In genomic region chr4:2867758-2868491, GRCh38 we compare ENCODE assay signal across 8 cellular contexts. TPM values are rescaled to one million over a fixed set of nuclear protein-coding genes. Genes with fewer than 3 reads are reported as not detected.
DNase-seq lines count a peak whose midpoint lies in the region; ATAC-seq and TF ChIP-seq lines count a peak whose summit lies in the region.

No MANE protein-coding gene starts in this region.

- H3K27me3 ChIP-seq in BLaER1 (no peaks in the 10 kb centered on the region), Peyer's patch (no peaks in the 10 kb centered on the region)

- peaks cover 95% of the 10 kb centered on the region for H3K4me1 ChIP-seq in BLaER1
- peaks cover 0 to 87% (median 9%) of the 10 kb centered on the region in 4 donors for H3K4me1 ChIP-seq in Peyer's patch

- H3K4me3 Mint-ChIP-seq in nephron progenitor cell, result peak overlapping the region; percentile 53

- H4K20me1 ChIP-seq in BLaER1, result peaks cover 84% of the 10 kb centered on the region

- no peak for TF ChIP-seq POLR2A in Peyer's patch (IDR thresholded peaks at IDR 0.05)

- H3K36me3 ChIP-seq in BLaER1, result no peaks in the 10 kb centered on the region
- H3K36me3 ChIP-seq in Peyer's patch, result no peaks in the 10 kb centered on the region

- peaks cover 68% of the 10 kb centered on the region for H3K4me1 Mint-ChIP-seq in nephron progenitor cell

- no peaks in the 10 kb centered on the region for H3K27me3 Mint-ChIP-seq in nephron progenitor cell (ENCODE audit: low read depth, poor library complexity)

- TF ChIP-seq CTCF in Peyer's patch (IDR thresholded peaks at IDR 0.05), result no peak
- TF ChIP-seq CTCF in fibroblast of the aortic adventitia (IDR thresholded peaks at IDR 0.05; ENCODE audit: insufficient read depth, low read length), result no peak
- TF ChIP-seq CTCF in nephron progenitor cell (IDR thresholded peaks at IDR 0.05), result no peak

- H3K27ac ChIP-seq in BLaER1, result peak overlapping the region; percentile 68
- peak overlapping the region; percentile 7 to 71 (median 58) for H3K27ac ChIP-seq in Peyer's patch

- H3K4me3 ChIP-seq in BLaER1 (peak overlapping the region; percentile 55), Peyer's patch (peak overlapping the region in 2 of 4 donors; percentile 10 to 34), fibroblast of the aortic adventitia (ENCODE audit: low read depth, low read length) (peak overlapping the region; percentile 57)

- no peak for ATAC-seq in HG03354 (IDR thresholded peaks at IDR 0.05; ENCODE audit: poor library complexity, severe bottlenecking, unreplicated experiment)

- H3K36me3 Mint-ChIP-seq in nephron progenitor cell (ENCODE audit: low read depth), result peaks cover 10% of the 10 kb centered on the region

- H3K27ac Mint-ChIP-seq in nephron progenitor cell, result peak overlapping the region; percentile 90

- no peak for DNase-seq in Peyer's patch
- peak; percentile 75 for DNase-seq in fibroblast of the aortic adventitia (ENCODE audit: low read depth)
- no peak for DNase-seq in nephron progenitor cell
- DNase-seq in stimulated activated CD8-positive, alpha-beta memory T cell treated with anti-CD3 and anti-CD28 coated beads, Interleukin-4, amount 100 ng/mL, for 48 hours, result no peak
- no peak for DNase-seq in activated CD4-positive, CD25-positive, alpha-beta regulatory T cell treated with anti-CD3 and anti-CD28 coated beads, Interleukin-2, amount 50 U/mL, for 72 hours
- DNase-seq in cerebellar cortex (ENCODE audit: low spot score), result no peak

- H3K4me2 ChIP-seq in BLaER1, result peak overlapping the region; percentile 82

- no peaks in the 10 kb centered on the region for H3K9me3 Mint-ChIP-seq in nephron progenitor cell

- H3K9me3 ChIP-seq in BLaER1 (no peaks in the 10 kb centered on the region), Peyer's patch (no peaks in the 10 kb centered on the region)

- peak overlapping the region; percentile 61 for H3K9ac ChIP-seq in BLaER1

RNA-seq across cellular contexts. Expression of gene ADD1, which starts 24.3 kb away (rescaled TPM):
- total RNA-seq in Peyer's patch (100 to 1,000 TPM; 290 to 470 (median 372) TPM), fibroblast of the aortic adventitia (ENCODE audit: low replicate concordance) (168 and 591 TPM in 2 replicates)
